18 cellular contexts compared by ENCODE assay signal in the genomic region with DNA sequence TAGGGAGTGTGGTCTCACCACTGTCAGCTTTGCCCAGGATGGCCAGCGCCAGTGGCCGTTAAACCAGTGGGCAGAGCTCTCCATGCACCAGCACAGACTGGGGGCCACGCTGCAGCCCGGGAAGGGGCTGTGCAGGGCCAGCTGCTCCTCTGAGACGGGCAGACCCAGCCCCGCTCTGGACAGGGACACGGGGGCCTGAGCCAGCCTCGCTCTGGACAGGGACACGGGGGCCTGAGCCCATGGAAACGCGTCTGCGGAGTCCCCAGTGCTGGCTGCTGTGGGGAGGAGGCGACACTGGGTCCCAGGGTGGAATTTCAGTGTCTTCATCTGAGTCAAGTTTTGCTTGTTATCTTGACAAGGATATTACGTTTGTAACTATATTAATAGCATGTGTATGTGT.
DNase-seq lines count a peak whose midpoint lies in the region; ATAC-seq and TF ChIP-seq lines count a peak whose summit lies in the region.
"Had no signal": no experiment of that assay in that cellular context is flagged by ENCODE, and none has a peak within 500 bp of the region (broad histone marks: within the 10 kb centered on the region; RNA-seq: fewer than 3 reads in every experiment).

No MANE protein-coding gene starts in this region.

- peak; percentile 51 for DNase-seq in Right ventricle myocardium inferior (ENCODE audit: missing footprints)
- no peak for DNase-seq in heart right ventricle
- peak; percentile 10 for DNase-seq in left ventricle myocardium superior
- DNase-seq in cardiac septum (ENCODE audit: low spot score): no peak
- DNase-seq in neuronal stem cell (ENCODE audit: low spot score): no peak
- DNase-seq in upper lobe of right lung: peak; percentile 39
- DNase-seq in lower lobe of right lung: no peak
- DNase-seq: AML-193; Caco-2; Calu3; CD4-positive, alpha-beta T cell; CD8-positive, alpha-beta T cell; DMS79 treated with DMSO at 0.1 percent for 48 hours; GF-D8 had no signal

- intact Hi-C loops in Right ventricle myocardium inferior (cut with DNase I) (no loop called here), heart right ventricle (cut with DNase I) (no loop called here), left ventricle myocardium superior (cut with micrococcal nuclease) (no loop called here), cardiac septum (cut with DNase I) (no loop called here), upper lobe of right lung (cut with DNase I) (no loop called here), lower lobe of right lung (cut with DNase I) (no loop called here)

- H3K36me3 ChIP-seq in heart right ventricle (no peaks in the 10 kb centered on the region), neuronal stem cell (replicated peaks in 1 of 2; ENCODE audit: control insufficient read depth in 2 of 2, insufficient read depth in 2 of 2, low read length in 2 of 2) (no peaks in the 10 kb centered on the region), upper lobe of right lung (no peaks in the 10 kb centered on the region), lower lobe of right lung (no peaks in the 10 kb centered on the region)
- H3K36me3 ChIP-seq: BLaER1 treated with 17β-estradiol and CSF1 and Interleukin-3, amounts not matched to agents 10 nM and 100 nM had no signal

- H3K14ac ChIP-seq in neuronal stem cell (ENCODE audit: low read length): no peak overlapping the region

- H3K18ac ChIP-seq in neuronal stem cell (ENCODE audit: low read length): peak overlapping the region; percentile 67

- no peak overlapping the region for H4K91ac ChIP-seq in neuronal stem cell (ENCODE audit: low read depth, low read length, poor library complexity)

- no peak overlapping the region for H2BK5ac ChIP-seq in neuronal stem cell (ENCODE audit: low read length)

- H2BK12ac ChIP-seq in neuronal stem cell (ENCODE audit: low read length): no peak overlapping the region

- no peak overlapping the region for H3K9ac ChIP-seq in neuronal stem cell (ENCODE audit: low read depth, low read length, poor library complexity)
- H3K9ac ChIP-seq: BLaER1 treated with 17β-estradiol and CSF1 and Interleukin-3, amounts not matched to agents 10 nM and 100 nM had no signal

- no peak for TF ChIP-seq CTCF in heart right ventricle (IDR thresholded peaks at IDR 0.05)
- no peak for TF ChIP-seq CTCF in upper lobe of right lung (IDR thresholded peaks at IDR 0.05)
- no peak for TF ChIP-seq CTCF in lower lobe of right lung (IDR thresholded peaks at IDR 0.05)

- no peak overlapping the region for H2AK5ac ChIP-seq in neuronal stem cell (ENCODE audit: low read depth, low read length)

- H2BK120ac ChIP-seq in neuronal stem cell (ENCODE audit: low read depth, low read length): no peak overlapping the region

- ATAC-seq in Right ventricle myocardium inferior (no peak), heart right ventricle (no peak), left ventricle myocardium superior (no peak), upper lobe of right lung (no peak), lower lobe of right lung (no peak)
- ATAC-seq: A549; CD8-positive, alpha-beta T cell had no signal

- no peak overlapping the region for H2BK15ac ChIP-seq in neuronal stem cell (ENCODE audit: low read length)

- H3K23ac ChIP-seq in neuronal stem cell (ENCODE audit: low read depth, low read length, poor library complexity): no peak overlapping the region

- no peak overlapping the region for H3K27ac ChIP-seq in heart right ventricle
- no peak overlapping the region for H3K27ac ChIP-seq in neuronal stem cell (replicated peaks; ENCODE audit: low read length)
- H3K27ac ChIP-seq in upper lobe of right lung: no peak overlapping the region
- no peak overlapping the region for H3K27ac ChIP-seq in lower lobe of right lung
- H3K27ac ChIP-seq: 22Rv1; A549; BLaER1 treated with 17β-estradiol and CSF1 and Interleukin-3, amounts not matched to agents 10 nM and 100 nM; C4-2B had no signal

- H3K79me1 ChIP-seq in neuronal stem cell (ENCODE audit: low read depth, low read length): no peaks in the 10 kb centered on the region

- H3K4me3 ChIP-seq in heart right ventricle (no peak overlapping the region), neuronal stem cell (ENCODE audit: low read length in 2 of 2) (no peak overlapping the region), upper lobe of right lung (no peak overlapping the region), lower lobe of right lung (no peak overlapping the region)
- H3K4me3 ChIP-seq: A549; BLaER1 treated with 17β-estradiol and CSF1 and Interleukin-3, amounts not matched to agents 10 nM and 100 nM had no signal

- no peak overlapping the region for H2AFZ ChIP-seq in neuronal stem cell (ENCODE audit: low read length)

- H3K9me3 ChIP-seq in heart right ventricle (no peaks in the 10 kb centered on the region), neuronal stem cell (replicated peaks in 1 of 2; ENCODE audit: control insufficient read depth in 2 of 2, insufficient read depth in 1 of 2, low read depth in 1 of 2, low read length in 2 of 2) (peaks cover 0 to 2% of the 10 kb centered on the region in 2 donors), upper lobe of right lung (no peaks in the 10 kb centered on the region), lower lobe of right lung (no peaks in the 10 kb centered on the region)
- H3K9me3 ChIP-seq: A549, Caco-2 had no signal

- H3K4me1 ChIP-seq in heart right ventricle: peaks cover 0 to under 1% (median 0%) of the 10 kb centered on the region in 9 donors
- H3K4me1 ChIP-seq in neuronal stem cell (ENCODE audit: control insufficient read depth in 2 of 2, insufficient read depth in 1 of 2, low read depth in 1 of 2, low read length in 2 of 2): peaks cover 4 to 6% of the 10 kb centered on the region in 2 donors
- no peaks in the 10 kb centered on the region for H3K4me1 ChIP-seq in upper lobe of right lung
- no peaks in the 10 kb centered on the region for H3K4me1 ChIP-seq in lower lobe of right lung
- H3K4me1 ChIP-seq: A549, Caco-2 had no signal

- H4K8ac ChIP-seq in neuronal stem cell (ENCODE audit: low read depth, low read length): no peak overlapping the region

- H3K4me2 ChIP-seq in neuronal stem cell (ENCODE audit: insufficient read depth, low read length, poor library complexity, severe bottlenecking): no peak overlapping the region
- H3K4me2 ChIP-seq: A549; BLaER1 treated with 17β-estradiol and CSF1 and Interleukin-3, amounts not matched to agents 10 nM and 100 nM had no signal

- no peak overlapping the region for H3K4ac ChIP-seq in neuronal stem cell (ENCODE audit: low read length)

- peaks cover 0 to 12% (median 0%) of the 10 kb centered on the region in 7 donors for H3K27me3 ChIP-seq in heart right ventricle
- H3K27me3 ChIP-seq in neuronal stem cell (ENCODE audit: control insufficient read depth in 3 of 3, insufficient read depth in 3 of 3, low read depth in 1 of 3, low read length in 3 of 3): no peaks in the 10 kb centered on the region
- no peaks in the 10 kb centered on the region for H3K27me3 ChIP-seq in upper lobe of right lung
- H3K27me3 ChIP-seq in lower lobe of right lung (ENCODE audit: low read depth): no peaks in the 10 kb centered on the region
- H3K27me3 ChIP-seq: BLaER1 treated with 17β-estradiol and CSF1 and Interleukin-3, amounts not matched to agents 10 nM and 100 nM had no signal

- 78 to 81% methylated on average over 14 of the region's 14 CpGs for WGBS in heart right ventricle, 2 donors
- WGBS in neuronal stem cell (ENCODE audit: extremely low coverage in 2 of 2, insufficient read length in 2 of 2, insufficient replicate concordance in 1 of 2), 2 donors: no CpG with 5 or more reads among the region's 14 CpGs

Comparison
In these comparisons a context has a peak if more than half of its experiments do, and no peak if none do; other contexts are left out.
1. DNase-seq: peak in Right ventricle myocardium inferior (single experiment), left ventricle myocardium superior (single experiment) and upper lobe of right lung (single experiment); none in heart right ventricle (0 of 2), cardiac septum (single experiment), neuronal stem cell (single experiment) and lower lobe of right lung (single experiment).